12 cellular contexts compared by ENCODE assay signal in the genomic region with DNA sequence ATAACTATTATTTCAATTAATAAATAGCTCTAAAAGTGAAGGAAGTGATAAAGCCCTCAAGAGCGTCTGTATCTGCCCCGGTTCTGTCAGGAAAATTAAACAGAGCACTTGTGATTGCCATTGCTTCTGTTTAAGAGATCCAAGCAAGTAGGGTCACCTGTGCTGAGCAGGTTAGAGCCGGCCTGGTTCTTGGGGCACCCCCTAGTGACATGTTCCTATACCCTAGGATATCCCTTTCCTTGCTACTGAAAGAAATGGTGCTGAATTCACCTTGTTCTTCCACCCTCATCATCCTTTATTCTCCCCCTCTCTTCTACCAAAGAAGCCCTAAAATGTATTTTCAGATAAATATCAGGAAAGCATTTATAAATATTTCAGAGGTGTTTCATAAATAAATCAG.
A peak's percentile ranks its signal among the peaks of the same experiment; 100 is the strongest.
DNase-seq lines count a peak whose midpoint lies in the region; ATAC-seq and TF ChIP-seq lines count a peak whose summit lies in the region.
"Had no signal": no experiment of that assay in that cellular context is flagged by ENCODE, and none has a peak within 500 bp of the region (broad histone marks: within the 10 kb centered on the region; RNA-seq: fewer than 3 reads in every experiment).

No MANE protein-coding gene starts in this region.

- no peaks in the 10 kb centered on the region for H3K27me3 ChIP-seq in SK-N-SH (ENCODE audit: insufficient read depth)
- H3K27me3 ChIP-seq: SJCRH30 had no signal

- H3K27ac ChIP-seq in SK-N-SH (ENCODE audit: low read depth in 2 of 2, low read length in 1 of 2) = no peak overlapping the region
- H3K27ac ChIP-seq: psoas muscle, SJCRH30 had no signal

- no peak for ATAC-seq in SK-N-SH treated with all-trans-retinoic acid at 6 μM for 48 hours
- peak; percentile 64 to 67 for ATAC-seq in naive thymus-derived CD8-positive, alpha-beta T cell
- no peak for ATAC-seq in HG02884 (IDR thresholded peaks at IDR 0.05; ENCODE audit: unreplicated experiment)
- no peak for ATAC-seq in HG03571 (IDR thresholded peaks at IDR 0.05; ENCODE audit: unreplicated experiment)
- ATAC-seq: psoas muscle had no signal

- TF ChIP-seq RAD21 in SK-N-SH (IDR thresholded peaks at IDR 0.05; ENCODE audit: low read length) = peak; percentile 39

- H3K9me3 ChIP-seq in SK-N-SH = no peaks in the 10 kb centered on the region
- H3K9me3 ChIP-seq: psoas muscle, SJCRH30 had no signal

- peaks cover 20 to 42% (median 32%) of the 10 kb centered on the region in 4 donors for H3K4me1 Mint-ChIP-seq in naive thymus-derived CD8-positive, alpha-beta T cell

- peak overlapping the region in 1 of 10 donors; percentile 39 for H3K4me3 Mint-ChIP-seq in naive thymus-derived CD8-positive, alpha-beta T cell

- WGBS in SK-N-SH (ENCODE audit: low lambda C conversion rate) = 64% methylated on average over 3 of the region's 3 CpGs

- TF ChIP-seq CTCF in SK-N-SH (IDR thresholded peaks at IDR 0.05) = no peak

- no peaks in the 10 kb centered on the region for H4K20me1 ChIP-seq in SK-N-SH (ENCODE audit: insufficient read depth)

- H3K79me2 ChIP-seq in SK-N-SH (ENCODE audit: insufficient read depth) = no peaks in the 10 kb centered on the region

- H3K36me3 ChIP-seq in SK-N-SH (replicated peaks in 1 of 2; ENCODE audit: control insufficient read depth in 1 of 2, insufficient read depth in 2 of 2, low read length in 1 of 2) = no peaks in the 10 kb centered on the region
- H3K36me3 ChIP-seq: SJCRH30 had no signal

- H3K4me1 ChIP-seq in SK-N-SH (ENCODE audit: control insufficient read depth in 1 of 2, insufficient read depth in 2 of 2, low read depth in 1 of 2, low read length in 1 of 2) = peaks cover 0 to 18% of the 10 kb centered on the region in 2 experiments; a peak in 2 of 4 replicates
- H3K4me1 ChIP-seq: psoas muscle had no signal

- H3K36me3 Mint-ChIP-seq in naive thymus-derived CD8-positive, alpha-beta T cell = no peaks in the 10 kb centered on the region

- no peak overlapping the region for H3K4me2 ChIP-seq in SK-N-SH

- TF ChIP-seq EP300 in SK-N-SH (IDR thresholded peaks at IDR 0.05; ENCODE audit: borderline replicate concordance in 1 of 2, low read depth in 1 of 2, low read length in 1 of 2) = no peak

- H3K9me2 ChIP-seq in SK-N-SH = no peaks in the 10 kb centered on the region

- no peak overlapping the region for H2AFZ ChIP-seq in SK-N-SH (ENCODE audit: low read depth)

- H3K9me3 Mint-ChIP-seq in naive thymus-derived CD8-positive, alpha-beta T cell = no peaks in the 10 kb centered on the region
- H3K9me3 Mint-ChIP-seq: activated T-helper 2 cell treated with anti-CD3 and anti-CD28 coated beads, Interferon-gamma antibody, Interleukin-2, Interleukin-4, amounts not matched to agents 10 μg/mL and 5 μg/mL and 100 μg/mL, durations not matched to agents 14 hours and 24 hours and 36 hours had no signal

- H3K27ac Mint-ChIP-seq in naive thymus-derived CD8-positive, alpha-beta T cell = peak overlapping the region in 4 of 10 donors; percentile 9 to 61 (median 32)
- H3K27ac Mint-ChIP-seq: activated T-helper 2 cell treated with anti-CD3 and anti-CD28 coated beads, Interferon-gamma antibody, Interleukin-2, Interleukin-4, amounts not matched to agents 10 μg/mL and 5 μg/mL and 100 μg/mL, durations not matched to agents 14 hours and 24 hours and 36 hours had no signal

- no peaks in the 10 kb centered on the region for H3K27me3 Mint-ChIP-seq in naive thymus-derived CD8-positive, alpha-beta T cell

- H3F3A ChIP-seq in SK-N-SH (replicated peaks; ENCODE audit: insufficient read depth) = no peaks in the 10 kb centered on the region

- POLR2A ChIA-PET in SK-N-SH (lab: Yijun Ruan, JAX) = no interaction called here
- POLR2A ChIA-PET in naive thymus-derived CD8-positive, alpha-beta T cell (lab: Charles Lee) = interaction anchor here (0.6 kb wide), 1 partner anchor 37 kb away, joined by 3 read pairs; no protein-coding TSS in a partner anchor

- CTCF ChIA-PET in SK-N-SH (lab: Yijun Ruan, JAX) = interaction anchor here (0.8 to 2.9 kb wide), 9 partner anchors 8 to 329 kb away, joined by 3 to 25 read pairs (median 4); no protein-coding TSS in a partner anchor

- H3K9ac ChIP-seq in SK-N-SH = no peak overlapping the region

- DNase-seq in SK-N-SH (no peak), NCI-H1417 treated with DMSO at 0.1 percent for 48 hours (lab: John Stamatoyannopoulos, UW) (peak; percentile 20), amniotic stem cell (lab: John Stamatoyannopoulos, UW) (no peak)
- DNase-seq in activated effector memory CD4-positive, alpha-beta T cell treated with anti-CD3 and anti-CD28 coated beads, Interleukin-2, amount 50 U/mL, for 16 hours = peak; percentile 72
- peak in 6 of 10 donors; percentile 2 to 26 (median 17) for DNase-seq in naive thymus-derived CD8-positive, alpha-beta T cell
- DNase-seq: NCI-H1436 treated with DMSO at 0.1 percent for 48 hours, psoas muscle had no signal

- H3K4me3 ChIP-seq in SK-N-SH (ENCODE audit: low read depth in 2 of 2, low read length in 1 of 2) = no peak overlapping the region
- H3K4me3 ChIP-seq: psoas muscle, SJCRH30 had no signal

TF ChIP-seq in SK-N-SH, 30 proteins besides CTCF, POLR2A, EP300 and RAD21:
- TF ChIP-seq, protein P1, sequence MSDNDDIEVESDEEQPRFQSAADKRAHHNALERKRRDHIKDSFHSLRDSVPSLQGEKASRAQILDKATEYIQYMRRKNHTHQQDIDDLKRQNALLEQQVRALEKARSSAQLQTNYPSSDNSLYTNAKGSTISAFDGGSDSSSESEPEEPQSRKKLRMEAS (IDR thresholded peaks at IDR 0.05; ENCODE audit: low read depth) = no peak
- TF ChIP-seq FOXJ3 (CRISPR knock-in tag; IDR thresholded peaks at IDR 0.05) = no peak

TF ChIP-seq in SK-N-SH treated with all-trans-retinoic acid at 6 μM for 48 hours, 23 proteins besides CTCF, POLR2A, EP300 and RAD21:
- TF ChIP-seq BACH2 (CRISPR knock-in tag; IDR thresholded peaks at IDR 0.05; ENCODE audit: borderline replicate concordance) (no peak), ZNF70 (CRISPR knock-in tag; IDR thresholded peaks at IDR 0.05) (no peak), ZNF8 (CRISPR knock-in tag; IDR thresholded peaks at IDR 0.05) (no peak), ZFP3 (CRISPR knock-in tag; IDR thresholded peaks at IDR 0.05) (no peak), ESRRG (CRISPR knock-in tag; IDR thresholded peaks at IDR 0.05) (no peak), SNAI2 (CRISPR knock-in tag; IDR thresholded peaks at IDR 0.05) (no peak), OSR1 (CRISPR knock-in tag; IDR thresholded peaks at IDR 0.05) (no peak), ZC3H10 (CRISPR knock-in tag; IDR thresholded peaks at IDR 0.05) (no peak)
- TF ChIP-seq, protein P2, sequence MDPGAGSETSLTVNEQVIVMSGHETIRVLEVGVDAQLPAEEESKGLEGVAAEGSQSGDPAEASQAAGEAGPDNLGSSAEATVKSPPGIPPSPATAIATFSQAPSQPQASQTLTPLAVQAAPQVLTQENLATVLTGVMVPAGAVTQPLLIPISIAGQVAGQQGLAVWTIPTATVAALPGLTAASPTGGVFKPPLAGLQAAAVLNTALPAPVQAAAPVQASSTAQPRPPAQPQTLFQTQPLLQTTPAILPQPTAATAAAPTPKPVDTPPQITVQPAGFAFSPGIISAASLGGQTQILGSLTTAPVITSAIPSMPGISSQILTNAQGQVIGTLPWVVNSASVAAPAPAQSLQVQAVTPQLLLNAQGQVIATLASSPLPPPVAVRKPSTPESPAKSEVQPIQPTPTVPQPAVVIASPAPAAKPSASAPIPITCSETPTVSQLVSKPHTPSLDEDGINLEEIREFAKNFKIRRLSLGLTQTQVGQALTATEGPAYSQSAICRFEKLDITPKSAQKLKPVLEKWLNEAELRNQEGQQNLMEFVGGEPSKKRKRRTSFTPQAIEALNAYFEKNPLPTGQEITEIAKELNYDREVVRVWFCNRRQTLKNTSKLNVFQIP (CRISPR knock-in tag; IDR thresholded peaks at IDR 0.05; ENCODE audit: borderline replicate concordance, low read depth) = no peak
- TF ChIP-seq, protein P3, sequence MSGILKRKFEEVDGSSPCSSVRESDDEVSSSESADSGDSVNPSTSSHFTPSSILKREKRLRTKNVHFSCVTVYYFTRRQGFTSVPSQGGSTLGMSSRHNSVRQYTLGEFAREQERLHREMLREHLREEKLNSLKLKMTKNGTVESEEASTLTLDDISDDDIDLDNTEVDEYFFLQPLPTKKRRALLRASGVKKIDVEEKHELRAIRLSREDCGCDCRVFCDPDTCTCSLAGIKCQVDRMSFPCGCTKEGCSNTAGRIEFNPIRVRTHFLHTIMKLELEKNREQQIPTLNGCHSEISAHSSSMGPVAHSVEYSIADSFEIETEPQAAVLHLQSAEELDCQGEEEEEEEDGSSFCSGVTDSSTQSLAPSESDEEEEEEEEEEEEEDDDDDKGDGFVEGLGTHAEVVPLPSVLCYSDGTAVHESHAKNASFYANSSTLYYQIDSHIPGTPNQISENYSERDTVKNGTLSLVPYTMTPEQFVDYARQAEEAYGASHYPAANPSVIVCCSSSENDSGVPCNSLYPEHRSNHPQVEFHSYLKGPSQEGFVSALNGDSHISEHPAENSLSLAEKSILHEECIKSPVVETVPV (CRISPR knock-in tag; IDR thresholded peaks at IDR 0.05) = no peak
- TF ChIP-seq, protein P4, sequence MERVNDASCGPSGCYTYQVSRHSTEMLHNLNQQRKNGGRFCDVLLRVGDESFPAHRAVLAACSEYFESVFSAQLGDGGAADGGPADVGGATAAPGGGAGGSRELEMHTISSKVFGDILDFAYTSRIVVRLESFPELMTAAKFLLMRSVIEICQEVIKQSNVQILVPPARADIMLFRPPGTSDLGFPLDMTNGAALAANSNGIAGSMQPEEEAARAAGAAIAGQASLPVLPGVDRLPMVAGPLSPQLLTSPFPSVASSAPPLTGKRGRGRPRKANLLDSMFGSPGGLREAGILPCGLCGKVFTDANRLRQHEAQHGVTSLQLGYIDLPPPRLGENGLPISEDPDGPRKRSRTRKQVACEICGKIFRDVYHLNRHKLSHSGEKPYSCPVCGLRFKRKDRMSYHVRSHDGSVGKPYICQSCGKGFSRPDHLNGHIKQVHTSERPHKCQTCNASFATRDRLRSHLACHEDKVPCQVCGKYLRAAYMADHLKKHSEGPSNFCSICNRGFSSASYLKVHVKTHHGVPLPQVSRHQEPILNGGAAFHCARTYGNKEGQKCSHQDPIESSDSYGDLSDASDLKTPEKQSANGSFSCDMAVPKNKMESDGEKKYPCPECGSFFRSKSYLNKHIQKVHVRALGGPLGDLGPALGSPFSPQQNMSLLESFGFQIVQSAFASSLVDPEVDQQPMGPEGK (CRISPR knock-in tag; IDR thresholded peaks at IDR 0.05; ENCODE audit: borderline replicate concordance) = no peak

Comparison
In these comparisons a context has a peak if more than half of its experiments do, and no peak if none do; other contexts are left out.
1. DNase-seq: peak in NCI-H1417 treated with DMSO at 0.1 percent for 48 hours (single experiment), activated effector memory CD4-positive, alpha-beta T cell treated with anti-CD3 and anti-CD28 coated beads, Interleukin-2, amount 50 U/mL, for 16 hours (single experiment) and naive thymus-derived CD8-positive, alpha-beta T cell (6 of 10); none in SK-N-SH (single experiment) and amniotic stem cell (single experiment).
2. ATAC-seq: peak in naive thymus-derived CD8-positive, alpha-beta T cell (2 of 2); none in SK-N-SH treated with all-trans-retinoic acid at 6 μM for 48 hours (single experiment), HG02884 (single experiment) and HG03571 (single experiment).